18 cellular contexts compared by ENCODE assay signal in the genomic region with DNA sequence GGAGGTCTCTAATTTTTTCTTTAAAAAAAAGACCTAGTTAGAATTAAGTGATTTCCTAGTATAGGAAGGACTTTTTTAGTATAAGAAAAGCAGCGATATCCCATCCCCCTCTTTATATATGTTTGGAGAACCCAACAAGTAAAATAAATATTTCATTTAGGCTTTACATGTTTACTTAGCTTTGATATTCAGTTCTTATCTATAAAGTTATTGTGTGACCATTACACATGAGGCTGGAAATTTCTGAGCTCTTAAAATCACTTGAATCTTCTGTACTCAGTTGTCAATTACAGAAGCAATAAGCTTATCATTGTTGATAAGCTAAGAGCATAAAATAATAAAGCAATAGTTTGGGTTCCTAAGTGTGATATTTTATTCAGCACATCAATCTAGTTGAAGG.
A peak's percentile ranks its signal among the peaks of the same experiment; 100 is the strongest.
DNase-seq lines count a peak whose midpoint lies in the region; FAIRE-seq and TF ChIP-seq lines count a peak whose summit lies in the region.
"Had no signal": no experiment of that assay in that cellular context is flagged by ENCODE, and none has a peak within 500 bp of the region (broad histone marks: within the 10 kb centered on the region; RNA-seq: fewer than 3 reads in every experiment).

No MANE protein-coding gene starts in this region.

- CTCF ChIA-PET in OCI-LY7 (lab: Charles Lee; ENCODE audit: unreplicated experiment), result no interaction called here

- H3K9me3 ChIP-seq in small intestine (ENCODE audit: control insufficient read depth, low read depth) (no peaks in the 10 kb centered on the region), OCI-LY7 (ENCODE audit: low read length) (no peaks in the 10 kb centered on the region)
- H3K9me3 ChIP-seq: A549, HAP-1 had no signal

- no peak overlapping the region for H3K4me3 ChIP-seq in small intestine (ENCODE audit: low read depth in 1 of 2, low read length in 2 of 2)
- no peak overlapping the region for H3K4me3 ChIP-seq in OCI-LY7 (ENCODE audit: low read depth, low read length, poor library complexity, severe bottlenecking)
- H3K4me3 ChIP-seq: A549, HAP-1 had no signal

- no peaks in the 10 kb centered on the region for H3K27me3 ChIP-seq in small intestine (ENCODE audit: control insufficient read depth in 2 of 2, insufficient read depth in 2 of 2, low read length in 2 of 2)

- no peak overlapping the region for H3K4me2 ChIP-seq in OCI-LY7 (ENCODE audit: low read length)
- H3K4me2 ChIP-seq: A549 had no signal

- DNase-seq in NCI-H510A treated with DMSO at 0.1 percent for 48 hours (lab: John Stamatoyannopoulos, UW), result peak; percentile 2
- no peak for DNase-seq in NCI-H510A (lab: John Stamatoyannopoulos, UW)
- DNase-seq in DMS53 treated with DMSO at 0.1 percent for 48 hours (lab: John Stamatoyannopoulos, UW; ENCODE audit: unreplicated experiment), result peak; percentile 66
- peak; percentile 38 for DNase-seq in small intestine
- no peak for DNase-seq in OCI-LY7 (ENCODE audit: low spot score)
- DNase-seq in activated CD8-positive, alpha-beta memory T cell treated with anti-CD3 and anti-CD28 coated beads for 24 hours, result no peak
- DNase-seq: C1 segment of cervical spinal cord; CD4-positive, alpha-beta memory T cell; COR-L47; DMS153; DMS79 treated with DMSO at 0.1 percent for 48 hours; GF-D8; GOT3 had no signal

- no peaks in the 10 kb centered on the region for H4K20me1 ChIP-seq in OCI-LY7 (ENCODE audit: insufficient read depth, low read length)

- no peak for FAIRE-seq in small intestine (lab: Jason Lieb, UNC)
- FAIRE-seq: A549, GM12891, GM18507 had no signal

- H3K9me2 ChIP-seq in OCI-LY7 (ENCODE audit: insufficient read depth, low read length), result no peaks in the 10 kb centered on the region

- TF ChIP-seq CTCF in OCI-LY7 (conservative IDR thresholded peaks at IDR 0.05; ENCODE audit: low read length), result no peak

- no peak overlapping the region for H2AFZ ChIP-seq in OCI-LY7 (ENCODE audit: low read length)

- H3K4me1 ChIP-seq in small intestine (ENCODE audit: control insufficient read depth in 2 of 2, insufficient read depth in 1 of 2, low read depth in 1 of 2, low read length in 1 of 2) (no peaks in the 10 kb centered on the region), OCI-LY7 (ENCODE audit: insufficient read depth, low read length, poor library complexity, severe bottlenecking) (no peaks in the 10 kb centered on the region)
- H3K4me1 ChIP-seq: A549 had no signal

- POLR2A ChIA-PET in OCI-LY7 (lab: Charles Lee), result interaction anchor here (0.6 kb wide), 1 partner anchor 1010 kb away, joined by 3 read pairs; no protein-coding TSS in a partner anchor

- intact Hi-C loops in OCI-LY7 (cut with micrococcal nuclease; ENCODE audit: unreplicated experiment), result no loop called here

- WGBS in small intestine, 3 donors, result 23 to 60% (median 41%) methylated on average over 1 of the region's 1 CpG

- BruUV-seq in OCI-LY7 (replicated peaks; lab: Mats Ljungman, UMichigan), result no TSS peak

- H3K36me3 ChIP-seq in small intestine (ENCODE audit: control insufficient read depth in 2 of 2, insufficient read depth in 2 of 2, low read length in 2 of 2), result no peaks in the 10 kb centered on the region
- no peaks in the 10 kb centered on the region for H3K36me3 ChIP-seq in OCI-LY7 (ENCODE audit: insufficient read depth, low read length)
- H3K36me3 ChIP-seq: HAP-1 had no signal

- H3K79me2 ChIP-seq in OCI-LY7 (ENCODE audit: insufficient read depth, low read depth, low read length), result no peaks in the 10 kb centered on the region

- no peak overlapping the region for H3K27ac ChIP-seq in small intestine (ENCODE audit: low read depth in 1 of 2, low read length in 1 of 2)
- no peak overlapping the region for H3K27ac ChIP-seq in OCI-LY7 (ENCODE audit: low read depth, low read length, poor library complexity, severe bottlenecking)
- H3K27ac ChIP-seq: 22Rv1, A549 had no signal

Comparison
In these comparisons a context has a peak if more than half of its experiments do, and no peak if none do; other contexts are left out.
1. DNase-seq: peak in NCI-H510A treated with DMSO at 0.1 percent for 48 hours (single experiment), DMS53 treated with DMSO at 0.1 percent for 48 hours (single experiment) and small intestine (single experiment); none in NCI-H510A (single experiment), OCI-LY7 (single experiment) and activated CD8-positive, alpha-beta memory T cell treated with anti-CD3 and anti-CD28 coated beads for 24 hours (single experiment).